In genomic region chr3:39478226-39478625, GRCh38 we compare ENCODE assay signal across 26 cellular contexts. TPM values are rescaled to one million over a fixed set of nuclear protein-coding genes. Genes with fewer than 3 reads are reported as not detected.
"Had no signal": no experiment of that assay in that cellular context is flagged by ENCODE, and none has a peak within 500 bp of the region (broad histone marks: within the 10 kb centered on the region; RNA-seq: fewer than 3 reads in every experiment).

No MANE protein-coding gene starts in this region.

- H3K27ac ChIP-seq: coronary artery, epithelial cell of prostate, esophagus squamous epithelium, gastrocnemius medialis, hepatocyte, left lung, lower lobe of right lung had no signal

- H3K4me3 ChIP-seq: coronary artery, esophagus squamous epithelium, gastrocnemius medialis, hepatocyte, left lung, lower lobe of right lung had no signal

- H2AFZ ChIP-seq: hepatocyte had no signal

- H3K9me3 ChIP-seq: esophagus squamous epithelium had no signal

- DNase-seq: central memory CD4-positive, alpha-beta T cell; dermis blood vessel endothelial cell; effector CD4-positive, alpha-beta T cell; effector memory CD4-positive, alpha-beta T cell; erythroblast; esophagus squamous epithelium; foreskin fibroblast; foreskin melanocyte; gastrocnemius medialis; glutamatergic neuron; head of caudate nucleus; left cardiac atrium; left lung; left ventricle myocardium superior; lower lobe of right lung; mesenchymal stem cell had no signal

- FAIRE-seq: endothelial cell of umbilical vein, islet of Langerhans, keratinocyte had no signal

- H3K4me1 ChIP-seq: gastrocnemius medialis, left lung, lower lobe of right lung had no signal

- H3K4me2 ChIP-seq: hepatocyte had no signal

- H3K79me2 ChIP-seq: hepatocyte had no signal

- H3K36me3 ChIP-seq: esophagus squamous epithelium, gastrocnemius medialis, left lung, lower lobe of right lung had no signal

- H3K27me3 ChIP-seq: gastrocnemius medialis, hepatocyte had no signal

RNA-seq across cellular contexts. Expression of gene MOBP, which starts 10.7 kb away (rescaled TPM):
- total RNA-seq: dermis blood vessel endothelial cell, esophagus mucosa, esophagus squamous epithelium, gastrocnemius medialis, left ventricle myocardium superior, lung microvascular endothelial cell, mesenteric fat pad, mesothelial cell of epicardium had no signal
- polyA plus RNA-seq: keratinocyte had no signal
